Comparison of ENCODE assay signal across 22 cellular contexts in genomic region chr4:54213001-54213400, GRCh38. TPM values are rescaled to one million over a fixed set of nuclear protein-coding genes. Genes with fewer than 3 reads are reported as not detected.
"Had no signal": no experiment of that assay in that cellular context is flagged by ENCODE, and none has a peak within 500 bp of the region (broad histone marks: within the 10 kb centered on the region; RNA-seq: fewer than 3 reads in every experiment).

No MANE protein-coding gene starts in this region.

- ATAC-seq: gastroesophageal sphincter; naive thymus-derived CD8-positive, alpha-beta T cell; stimulated activated naive B cell treated with anti-CD40 and anti-IgM and Interleukin-4, amounts not matched to agents 10 μg/mL and 1 μg/mL and 100 μg/mL, for 72 hours; T-cell; upper lobe of right lung had no signal

- H3K79me2 ChIP-seq: parathyroid adenoma had no signal

- H3K4me1 ChIP-seq: parathyroid adenoma, upper lobe of right lung had no signal

- H3K9me3 Mint-ChIP-seq: activated B cell treated with CpG ODN at 0.5 μM for 24 hours; activated CD4-positive, alpha-beta memory T cell treated with anti-CD3 and anti-CD28 coated beads, Interleukin-2, amount 10 ng/mL, durations not matched to agents 7 days and 5 days; activated T-helper 2 cell treated with anti-CD3 and anti-CD28 coated beads, Interferon-gamma antibody, Interleukin-2, Interleukin-4, amounts not matched to agents 10 μg/mL and 5 μg/mL and 100 μg/mL, durations not matched to agents 14 hours and 24 hours and 36 hours; immature natural killer cell; stimulated activated naive B cell treated with anti-CD40 and anti-IgM and Interleukin-4, amounts not matched to agents 10 μg/mL and 1 μg/mL and 100 μg/mL, for 72 hours; T-cell had no signal

- DNase-seq: activated B cell treated with CpG ODN at 0.5 μM for 24 hours; activated CD4-positive, alpha-beta memory T cell treated with anti-CD3 and anti-CD28 coated beads, Interleukin-2, amount 10 ng/mL, durations not matched to agents 7 days and 5 days; activated CD4-positive, alpha-beta T cell treated with anti-CD3 and anti-CD28 coated beads for 4 hours; activated naive CD4-positive, alpha-beta T cell treated with Interleukin-2 at 50 U/mL for 16 hours; activated T-cell treated with anti-CD3 and anti-CD28 coated beads, Interleukin-2, amount 50 U/mL, for 1 hour; aorta; brain microvascular endothelial cell; dermis blood vessel endothelial cell; effector memory CD4-positive, alpha-beta T cell; immature natural killer cell; mesendoderm; naive thymus-derived CD8-positive, alpha-beta T cell; SK-N-SH; stimulated activated naive B cell treated with anti-CD40 and anti-IgM and Interleukin-4, amounts not matched to agents 10 μg/mL and 1 μg/mL and 100 μg/mL, for 72 hours; T-cell; upper lobe of right lung had no signal

- H3K27ac ChIP-seq: brain microvascular endothelial cell, parathyroid adenoma, thoracic aorta, upper lobe of right lung had no signal

- H3K36me3 ChIP-seq: brain microvascular endothelial cell, esophagus muscularis mucosa, gastroesophageal sphincter, thoracic aorta, upper lobe of right lung had no signal

- H3K36me3 Mint-ChIP-seq: immature natural killer cell; naive thymus-derived CD8-positive, alpha-beta T cell; stimulated activated naive B cell treated with anti-CD40 and anti-IgM and Interleukin-4, amounts not matched to agents 10 μg/mL and 1 μg/mL and 100 μg/mL, for 72 hours; T-cell had no signal

- H3K27me3 ChIP-seq: brain microvascular endothelial cell had no signal

- H3K4me2 ChIP-seq: SK-N-SH had no signal

- H3K4me3 Mint-ChIP-seq: activated B cell treated with CpG ODN at 0.5 μM for 24 hours; activated CD4-positive, alpha-beta memory T cell treated with anti-CD3 and anti-CD28 coated beads, Interleukin-2, amount 10 ng/mL, durations not matched to agents 7 days and 5 days; immature natural killer cell; naive thymus-derived CD8-positive, alpha-beta T cell; stimulated activated naive B cell treated with anti-CD40 and anti-IgM and Interleukin-4, amounts not matched to agents 10 μg/mL and 1 μg/mL and 100 μg/mL, for 72 hours; T-cell had no signal

- H3K4me3 ChIP-seq: esophagus muscularis mucosa, gastroesophageal sphincter, thoracic aorta, upper lobe of right lung had no signal

- H3K9me3 ChIP-seq: esophagus muscularis mucosa, gastroesophageal sphincter, SK-N-SH, thoracic aorta, upper lobe of right lung had no signal

- H2AFZ ChIP-seq: parathyroid adenoma had no signal

- H3K27ac Mint-ChIP-seq: activated B cell treated with CpG ODN at 0.5 μM for 24 hours; activated CD4-positive, alpha-beta memory T cell treated with anti-CD3 and anti-CD28 coated beads, Interleukin-2, amount 10 ng/mL, durations not matched to agents 7 days and 5 days; activated T-helper 2 cell treated with anti-CD3 and anti-CD28 coated beads, Interferon-gamma antibody, Interleukin-2, Interleukin-4, amounts not matched to agents 10 μg/mL and 5 μg/mL and 100 μg/mL, durations not matched to agents 14 hours and 24 hours and 36 hours; immature natural killer cell; naive thymus-derived CD8-positive, alpha-beta T cell; stimulated activated naive B cell treated with anti-CD40 and anti-IgM and Interleukin-4, amounts not matched to agents 10 μg/mL and 1 μg/mL and 100 μg/mL, for 72 hours; T-cell had no signal

- H3K9ac ChIP-seq: parathyroid adenoma, SK-N-SH had no signal

- FAIRE-seq: endothelial cell of umbilical vein had no signal

RNA-seq across cellular contexts. Expression of gene PDGFRA, which starts 16.1 kb away (rescaled TPM):
- total RNA-seq: activated B cell treated with CpG ODN at 0.5 μM for 24 hours; activated T-helper 2 cell treated with anti-CD3 and anti-CD28 coated beads, Interferon-gamma antibody, Interleukin-2, Interleukin-4, amounts not matched to agents 10 μg/mL and 5 μg/mL and 100 μg/mL, durations not matched to agents 14 hours and 24 hours and 36 hours; naive thymus-derived CD8-positive, alpha-beta T cell had no signal
- polyA plus RNA-seq: immature natural killer cell; naive thymus-derived CD8-positive, alpha-beta T cell had no signal
